29 cellular contexts compared by ENCODE assay signal in the genomic region with DNA sequence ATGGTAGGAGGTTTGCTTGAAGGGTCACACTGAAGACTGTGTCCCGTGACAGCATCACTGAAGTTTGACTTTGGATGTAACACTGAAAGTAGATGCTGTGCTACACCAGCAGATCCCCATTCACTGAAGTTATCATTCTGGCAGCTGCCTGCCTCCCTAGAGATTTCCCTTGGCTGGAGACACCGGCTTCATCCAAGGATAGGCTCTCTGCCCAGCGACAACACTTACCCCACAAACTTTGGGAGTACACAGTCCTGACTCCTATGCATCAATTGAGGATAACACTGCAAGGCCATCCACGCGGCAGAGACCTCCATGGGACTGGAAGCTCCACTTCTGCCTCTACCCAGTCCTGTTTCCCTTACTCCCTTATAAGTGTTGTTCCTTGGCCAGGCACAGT. TPM values are rescaled to one million over a fixed set of nuclear protein-coding genes. Genes with fewer than 3 reads are reported as not detected.
"Had no signal": no experiment of that assay in that cellular context is flagged by ENCODE, and none has a peak within 500 bp of the region (broad histone marks: within the 10 kb centered on the region; RNA-seq: fewer than 3 reads in every experiment).

No MANE protein-coding gene starts in this region.

- H3K9ac ChIP-seq: neural progenitor cell had no signal

- H3K27ac ChIP-seq: brain microvascular endothelial cell, gastrocnemius medialis, left ventricle myocardium inferior, neural progenitor cell, right lobe of liver, skin epidermis, uterus had no signal

- H2AFZ ChIP-seq: neural progenitor cell had no signal

- DNase-seq: activated CD4-positive, alpha-beta memory T cell treated with anti-CD3 and anti-CD28 coated beads, Interleukin-2, amount 10 ng/mL, durations not matched to agents 7 days and 5 days; activated CD4-positive, alpha-beta T cell treated with anti-CD3 and anti-CD28 coated beads for 1 hour; activated CD4-positive, alpha-beta T cell treated with anti-CD3 and anti-CD28 coated beads, Interleukin-2, amount 10 ng/mL, durations not matched to agents 7 days and 5 days; activated CD8-positive, alpha-beta memory T cell treated with anti-CD3 and anti-CD28 coated beads, Interleukin-2, amount 50 U/mL, for 48 hours; activated gamma-delta T cell; activated naive CD4-positive, alpha-beta T cell treated with anti-CD3 and anti-CD28 coated beads, Interleukin-2, amount 10 ng/mL, durations not matched to agents 7 days and 5 days; activated naive CD8-positive, alpha-beta T cell treated with anti-CD3 and anti-CD28 coated beads, Interleukin-2, amount 10 ng/mL, durations not matched to agents 7 days and 5 days; activated T-cell treated with anti-CD3 and anti-CD28 coated beads, Interleukin-2, amount 50 U/mL, for 24 hours; brain microvascular endothelial cell; caudate nucleus; cortex of kidney; effector memory CD8-positive, alpha-beta T cell; erythroblast; gastrocnemius medialis; glutamatergic neuron; left ventricle myocardium inferior; natural killer cell; posterior cingulate gyrus; right lobe of liver; stimulated activated CD4-positive, alpha-beta T cell treated with anti-CD3 and anti-CD28 coated beads, Interleukin-1b, Interleukin-23, amount 100 ng/mL, for 48 hours; stimulated activated CD4-positive, alpha-beta T cell treated with anti-CD3 and anti-CD28 coated beads, Interleukin-4, amount 100 ng/mL, for 4 hours; stimulated activated CD8-positive, alpha-beta memory T cell treated with anti-CD3 and anti-CD28 coated beads, Interleukin-4, amount 100 ng/mL, for 48 hours; stimulated activated naive CD8-positive, alpha-beta T cell treated with anti-CD3 and anti-CD28 coated beads, Interleukin-15, amount 100 ng/mL, for 72 hours; substantia nigra; T-helper 2 cell had no signal

- H3K4me2 ChIP-seq: neural progenitor cell had no signal

- H3K4me3 ChIP-seq: gastrocnemius medialis, left ventricle myocardium inferior, neural progenitor cell, right lobe of liver, skin epidermis, uterus had no signal

- H3K27me3 ChIP-seq: brain microvascular endothelial cell, gastrocnemius medialis, neural progenitor cell, right lobe of liver, uterus had no signal

- ATAC-seq: effector memory CD8-positive, alpha-beta T cell; gastrocnemius medialis; natural killer cell; right lobe of liver; stimulated activated naive CD8-positive, alpha-beta T cell treated with anti-CD3 and anti-CD28 coated beads, Interleukin-15, amount 100 ng/mL, for 72 hours; WTC11 had no signal

- H3K36me3 ChIP-seq: brain microvascular endothelial cell, gastrocnemius medialis, left ventricle myocardium inferior, neural progenitor cell, right lobe of liver, uterus had no signal

- H3K9me3 ChIP-seq: gastrocnemius medialis, left ventricle myocardium inferior, right lobe of liver, uterus had no signal

- H3K4me1 ChIP-seq: gastrocnemius medialis, left ventricle myocardium inferior, neural progenitor cell, uterus had no signal

RNA-seq across cellular contexts. Expression of gene TACSTD2, which starts 25.3 kb away (rescaled TPM):
- total RNA-seq: activated CD4-positive, alpha-beta memory T cell treated with anti-CD3 and anti-CD28 coated beads, Interleukin-2, amount 10 ng/mL, durations not matched to agents 7 days and 5 days; activated CD4-positive, alpha-beta T cell treated with anti-CD3 and anti-CD28 coated beads, Interleukin-2, amount 10 ng/mL, durations not matched to agents 7 days and 5 days; activated naive CD8-positive, alpha-beta T cell treated with anti-CD3 and anti-CD28 coated beads, Interleukin-2, amount 10 ng/mL, durations not matched to agents 7 days and 5 days had no signal
